ENCODE assay signal across 8 cellular contexts in the genomic region with DNA sequence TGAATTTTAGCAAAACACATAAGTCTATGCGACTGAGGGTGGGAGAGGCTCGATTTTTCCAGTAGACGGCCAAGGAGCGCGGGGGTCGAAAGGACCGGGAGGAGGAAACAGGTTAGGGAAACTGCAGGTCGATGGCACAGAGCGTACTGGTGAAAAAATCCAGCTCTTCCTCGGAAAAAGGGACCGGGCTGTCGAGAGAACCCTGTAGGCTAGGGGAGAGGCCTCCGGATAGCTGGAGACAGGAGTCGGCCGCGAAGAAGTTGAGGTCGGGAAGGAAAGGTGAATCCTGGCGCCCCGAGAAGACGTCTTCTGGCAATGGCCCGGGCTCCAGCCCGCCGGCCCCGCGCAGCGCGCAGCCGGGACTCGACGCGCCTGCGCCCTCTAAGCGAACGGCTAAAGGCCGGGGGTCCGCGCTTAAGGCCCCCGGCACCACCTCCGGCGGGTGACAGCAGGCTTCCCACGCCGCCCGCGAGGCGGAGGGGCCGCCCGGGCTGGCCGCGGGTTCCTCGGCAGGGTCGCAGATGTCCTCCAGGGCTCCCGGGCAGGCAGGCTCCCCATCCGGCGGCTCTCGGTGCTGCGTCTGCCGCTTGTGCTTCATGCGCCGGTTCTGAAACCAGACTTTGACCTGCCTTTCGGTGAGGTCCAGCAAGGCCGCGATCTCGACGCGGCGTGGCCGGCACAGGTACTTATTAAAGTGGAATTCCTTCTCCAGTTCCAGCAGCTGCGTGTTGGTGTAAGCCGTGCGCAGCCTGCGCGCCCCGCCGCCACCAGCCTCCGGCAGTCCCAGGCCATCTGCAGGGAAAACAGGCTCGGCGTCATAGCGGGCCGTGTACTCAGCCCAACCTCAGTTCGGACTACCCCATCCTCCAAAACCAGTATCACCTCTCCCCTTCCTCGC. TPM values are rescaled to one million over a fixed set of nuclear protein-coding genes. Genes with fewer than 3 reads are reported as not detected.
DNase-seq lines count a peak whose midpoint lies in the region; ATAC-seq and TF ChIP-seq lines count a peak whose summit lies in the region.

No MANE protein-coding gene starts in this region.

- CTCF ChIA-PET in CD4-positive, alpha-beta T cell (lab: Charles Lee), result no interaction called here

- H3K4me1 ChIP-seq in OCI-LY3 (ENCODE audit: low read length), result peaks cover 19% of the 10 kb centered on the region
- H3K4me1 ChIP-seq in trophoblast cell (ENCODE audit: control insufficient read depth in 1 of 2, insufficient read depth in 2 of 2, low read length in 2 of 2), result peaks cover 10 to 29% of the 10 kb centered on the region in 2 experiments

- H2BK5ac ChIP-seq in trophoblast cell (ENCODE audit: low read depth, low read length, poor library complexity), result peak overlapping the region; percentile 91

- DNase-seq in CD4-positive, alpha-beta T cell, result peak; percentile 18 to 67 (median 46)
- DNase-seq in activated effector memory CD4-positive, alpha-beta T cell treated with anti-CD3 and anti-CD28 coated beads, Interleukin-2, amount 50 U/mL, for 16 hours, result peak; percentile 84
- peak; percentile 64 for DNase-seq in glomerular visceral epithelial cell (ENCODE audit: extremely low spot score)
- DNase-seq in trophoblast cell, result peak; percentile 63 to 82
- DNase-seq in NCI-H2171 (lab: John Stamatoyannopoulos, UW), result no peak

- no peaks in the 10 kb centered on the region for H4K20me1 ChIP-seq in OCI-LY3 (ENCODE audit: insufficient read depth, low read length)

- no CpG with 5 or more reads among the region's 81 CpGs for WGBS in trophoblast cell (ENCODE audit: extremely low coverage, insufficient coverage, insufficient read length)

- H3K4me3 ChIP-seq in OCI-LY3 (ENCODE audit: low read length), result peak overlapping the region; percentile 90
- peak overlapping the region; percentile 82 for H3K4me3 ChIP-seq in trophoblast cell (ENCODE audit: low read depth, low read length)

- peaks cover 49% of the 10 kb centered on the region for H3K79me1 ChIP-seq in trophoblast cell (ENCODE audit: low read length)

- H4K91ac ChIP-seq in trophoblast cell (ENCODE audit: low read depth, low read length), result peak overlapping the region; percentile 83

- no peaks in the 10 kb centered on the region for H3K9me3 Mint-ChIP-seq in CD4-positive, alpha-beta T cell

- H3K4ac ChIP-seq in trophoblast cell (ENCODE audit: low read depth, low read length), result peak overlapping the region; percentile 97

- intact Hi-C loops in CD4-positive, alpha-beta T cell (cut with DNase I, micrococcal nuclease), result loop anchor here in 1 of 2 experiments (5.0 kb wide), 1 partner anchor 51 kb away; no protein-coding TSS in a partner anchor

- H3K9ac ChIP-seq in OCI-LY3 (ENCODE audit: low read length) (peak overlapping the region; percentile 98), trophoblast cell (ENCODE audit: low read length) (peak overlapping the region; percentile 83)

- peak overlapping the region; percentile 88 for H4K8ac ChIP-seq in trophoblast cell (ENCODE audit: low read depth, low read length)

- H2AK5ac ChIP-seq in trophoblast cell (ENCODE audit: low read length), result peak overlapping the region; percentile 92

- H3K36me3 ChIP-seq in OCI-LY3 (replicated peaks; ENCODE audit: low read depth, low read length) (peaks cover 7% of the 10 kb centered on the region), trophoblast cell (ENCODE audit: control insufficient read depth in 1 of 2, insufficient read depth in 2 of 2, low read length in 2 of 2) (peaks cover 2 to 10% of the 10 kb centered on the region in 2 experiments)

- peaks cover 53% of the 10 kb centered on the region for H3K4me1 Mint-ChIP-seq in CD4-positive, alpha-beta T cell (ENCODE audit: low read depth)

- H3K27me3 Mint-ChIP-seq in CD4-positive, alpha-beta T cell, result peaks cover 80% of the 10 kb centered on the region

- H3K4me2 ChIP-seq in OCI-LY3 (ENCODE audit: low read length) (peak overlapping the region; percentile 69), trophoblast cell (ENCODE audit: low read length) (peak overlapping the region; percentile 65)

- TF ChIP-seq CTCF in CD4-positive, alpha-beta T cell (IDR thresholded peaks at IDR 0.05), result no peak
- peak; percentile 6; the same call in 1 of the 2 replicates for TF ChIP-seq CTCF in OCI-LY3 (IDR thresholded peaks at IDR 0.05; ENCODE audit: low read depth, low read length)

- peak overlapping the region; percentile 99 for H3K14ac ChIP-seq in trophoblast cell (ENCODE audit: low read length)

- no peaks in the 10 kb centered on the region for H3K9me3 ChIP-seq in CD4-positive, alpha-beta T cell (ENCODE audit: control insufficient read depth, low read length)
- H3K9me3 ChIP-seq in OCI-LY3 (ENCODE audit: insufficient read depth, low read length) (no peaks in the 10 kb centered on the region), trophoblast cell (ENCODE audit: insufficient read depth, low read depth, low read length) (no peaks in the 10 kb centered on the region)

- H3K23ac ChIP-seq in trophoblast cell (ENCODE audit: low read length), result no peak overlapping the region

- peak overlapping the region; percentile 73 for H4K12ac ChIP-seq in trophoblast cell (ENCODE audit: low read depth, low read length)

- no peaks in the 10 kb centered on the region for H3K27me3 ChIP-seq in CD4-positive, alpha-beta T cell (ENCODE audit: control insufficient read depth, insufficient read depth, low read length)
- H3K27me3 ChIP-seq in OCI-LY3 (ENCODE audit: low read depth, low read length) (no peaks in the 10 kb centered on the region), trophoblast cell (ENCODE audit: insufficient read depth, low read length) (no peaks in the 10 kb centered on the region)

- H3K27ac ChIP-seq in CD4-positive, alpha-beta T cell (ENCODE audit: low read depth, low read length), result peak overlapping the region; percentile 77
- H3K27ac ChIP-seq in OCI-LY3 (ENCODE audit: low read length) (peak overlapping the region; percentile 88), trophoblast cell (ENCODE audit: low read depth, low read length) (peak overlapping the region; percentile 92)

- H2BK120ac ChIP-seq in trophoblast cell (ENCODE audit: insufficient read depth, low read length, poor library complexity), result peak overlapping the region; percentile 78

- peaks cover 42% of the 10 kb centered on the region for H3K79me2 ChIP-seq in OCI-LY3 (ENCODE audit: low read length)
- H3K79me2 ChIP-seq in trophoblast cell (ENCODE audit: control insufficient read depth, insufficient read depth, low read length, poor library complexity), result peaks cover 28% of the 10 kb centered on the region

- peak overlapping the region; percentile 90 for H3K27ac Mint-ChIP-seq in CD4-positive, alpha-beta T cell

- no peaks in the 10 kb centered on the region for H3K36me3 Mint-ChIP-seq in CD4-positive, alpha-beta T cell (ENCODE audit: low read depth)

- peak overlapping the region; percentile 97 for H3K18ac ChIP-seq in trophoblast cell (ENCODE audit: low read length)

- no peak overlapping the region for H2AFZ ChIP-seq in OCI-LY3 (ENCODE audit: low read depth, low read length)
- peak overlapping the region; percentile 83 for H2AFZ ChIP-seq in trophoblast cell (ENCODE audit: insufficient read depth, low read length, poor library complexity)

- H2BK12ac ChIP-seq in trophoblast cell (ENCODE audit: low read length), result peak overlapping the region; percentile 86

- H3K4me3 Mint-ChIP-seq in CD4-positive, alpha-beta T cell, result peak overlapping the region; percentile 91

- POLR2A ChIA-PET in CD4-positive, alpha-beta T cell (lab: Charles Lee), result no interaction called here

- ATAC-seq in CD4-positive, alpha-beta T cell (ENCODE audit: poor library complexity), result peak; percentile 45
- ATAC-seq in GM21515 (IDR thresholded peaks at IDR 0.05; ENCODE audit: unreplicated experiment) (peak; percentile 62), GM19351 (IDR thresholded peaks at IDR 0.05; ENCODE audit: unreplicated experiment) (no peak)

RNA-seq across cellular contexts. Expression of gene HOXB2, which starts 1.7 kb away (rescaled TPM):
- 1 to 10 TPM; 4.8 to 4.9 TPM for total RNA-seq in CD4-positive, alpha-beta T cell
- 30.4 and 31.0 TPM in 2 replicates for polyA plus RNA-seq in trophoblast cell (2013)

RNA-seq across cellular contexts. Expression of gene HOXB1, which starts 12.4 kb away (rescaled TPM):
- not detected for total RNA-seq in CD4-positive, alpha-beta T cell
- 0.04 and 0.06 TPM in 2 replicates for polyA plus RNA-seq in trophoblast cell (2013)

RNA-seq across cellular contexts. Expression of gene HOXB4, which starts 34.9 kb away (rescaled TPM):
- under 1 TPM; 0.16 to 0.17 TPM for total RNA-seq in CD4-positive, alpha-beta T cell
- polyA plus RNA-seq in trophoblast cell (2013), result 5.5 and 6.2 TPM in 2 replicates

RNA-seq across cellular contexts. Expression of gene HOXB3, which starts 46.8 kb away (rescaled TPM):
- total RNA-seq in CD4-positive, alpha-beta T cell, result under 1 TPM; 0.25 to 0.36 TPM
- 8.1 and 10.4 TPM in 2 replicates for polyA plus RNA-seq in trophoblast cell (2013)

RNA-seq across cellular contexts. Expression of gene HOXB5, which starts 50.4 kb away (rescaled TPM):
- total RNA-seq in CD4-positive, alpha-beta T cell, result not detected
- polyA plus RNA-seq in trophoblast cell (2013), result 3.2 and 3.5 TPM in 2 replicates
